In the genomic region with DNA sequence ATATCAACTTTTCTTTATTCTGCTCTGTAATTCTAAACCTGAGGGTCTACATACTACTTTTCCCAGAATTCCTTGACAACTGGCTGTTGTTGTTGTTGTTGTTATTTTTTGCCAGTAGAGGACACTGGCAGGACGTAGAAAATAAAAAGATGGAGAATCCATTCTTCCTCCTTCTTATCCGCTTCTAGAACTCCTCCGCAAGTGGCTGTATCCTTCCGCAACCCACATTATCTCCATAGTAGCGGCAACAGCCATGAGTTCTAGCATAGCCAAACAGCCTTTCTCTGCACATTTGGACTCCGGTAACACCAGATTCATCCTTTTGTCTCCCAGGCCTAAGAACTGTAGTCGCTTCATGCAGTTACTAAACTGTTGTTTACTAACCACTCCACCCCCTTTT, we compare ENCODE assay signal across 1 cellular context.
TF ChIP-seq lines count a peak whose summit lies in the region.

No MANE protein-coding gene starts in this region.

TF ChIP-seq in GM23338, 12 proteins besides CTCF, POLR2A, EP300 and RAD21 (continued from another document):
- TF ChIP-seq, protein P1, sequence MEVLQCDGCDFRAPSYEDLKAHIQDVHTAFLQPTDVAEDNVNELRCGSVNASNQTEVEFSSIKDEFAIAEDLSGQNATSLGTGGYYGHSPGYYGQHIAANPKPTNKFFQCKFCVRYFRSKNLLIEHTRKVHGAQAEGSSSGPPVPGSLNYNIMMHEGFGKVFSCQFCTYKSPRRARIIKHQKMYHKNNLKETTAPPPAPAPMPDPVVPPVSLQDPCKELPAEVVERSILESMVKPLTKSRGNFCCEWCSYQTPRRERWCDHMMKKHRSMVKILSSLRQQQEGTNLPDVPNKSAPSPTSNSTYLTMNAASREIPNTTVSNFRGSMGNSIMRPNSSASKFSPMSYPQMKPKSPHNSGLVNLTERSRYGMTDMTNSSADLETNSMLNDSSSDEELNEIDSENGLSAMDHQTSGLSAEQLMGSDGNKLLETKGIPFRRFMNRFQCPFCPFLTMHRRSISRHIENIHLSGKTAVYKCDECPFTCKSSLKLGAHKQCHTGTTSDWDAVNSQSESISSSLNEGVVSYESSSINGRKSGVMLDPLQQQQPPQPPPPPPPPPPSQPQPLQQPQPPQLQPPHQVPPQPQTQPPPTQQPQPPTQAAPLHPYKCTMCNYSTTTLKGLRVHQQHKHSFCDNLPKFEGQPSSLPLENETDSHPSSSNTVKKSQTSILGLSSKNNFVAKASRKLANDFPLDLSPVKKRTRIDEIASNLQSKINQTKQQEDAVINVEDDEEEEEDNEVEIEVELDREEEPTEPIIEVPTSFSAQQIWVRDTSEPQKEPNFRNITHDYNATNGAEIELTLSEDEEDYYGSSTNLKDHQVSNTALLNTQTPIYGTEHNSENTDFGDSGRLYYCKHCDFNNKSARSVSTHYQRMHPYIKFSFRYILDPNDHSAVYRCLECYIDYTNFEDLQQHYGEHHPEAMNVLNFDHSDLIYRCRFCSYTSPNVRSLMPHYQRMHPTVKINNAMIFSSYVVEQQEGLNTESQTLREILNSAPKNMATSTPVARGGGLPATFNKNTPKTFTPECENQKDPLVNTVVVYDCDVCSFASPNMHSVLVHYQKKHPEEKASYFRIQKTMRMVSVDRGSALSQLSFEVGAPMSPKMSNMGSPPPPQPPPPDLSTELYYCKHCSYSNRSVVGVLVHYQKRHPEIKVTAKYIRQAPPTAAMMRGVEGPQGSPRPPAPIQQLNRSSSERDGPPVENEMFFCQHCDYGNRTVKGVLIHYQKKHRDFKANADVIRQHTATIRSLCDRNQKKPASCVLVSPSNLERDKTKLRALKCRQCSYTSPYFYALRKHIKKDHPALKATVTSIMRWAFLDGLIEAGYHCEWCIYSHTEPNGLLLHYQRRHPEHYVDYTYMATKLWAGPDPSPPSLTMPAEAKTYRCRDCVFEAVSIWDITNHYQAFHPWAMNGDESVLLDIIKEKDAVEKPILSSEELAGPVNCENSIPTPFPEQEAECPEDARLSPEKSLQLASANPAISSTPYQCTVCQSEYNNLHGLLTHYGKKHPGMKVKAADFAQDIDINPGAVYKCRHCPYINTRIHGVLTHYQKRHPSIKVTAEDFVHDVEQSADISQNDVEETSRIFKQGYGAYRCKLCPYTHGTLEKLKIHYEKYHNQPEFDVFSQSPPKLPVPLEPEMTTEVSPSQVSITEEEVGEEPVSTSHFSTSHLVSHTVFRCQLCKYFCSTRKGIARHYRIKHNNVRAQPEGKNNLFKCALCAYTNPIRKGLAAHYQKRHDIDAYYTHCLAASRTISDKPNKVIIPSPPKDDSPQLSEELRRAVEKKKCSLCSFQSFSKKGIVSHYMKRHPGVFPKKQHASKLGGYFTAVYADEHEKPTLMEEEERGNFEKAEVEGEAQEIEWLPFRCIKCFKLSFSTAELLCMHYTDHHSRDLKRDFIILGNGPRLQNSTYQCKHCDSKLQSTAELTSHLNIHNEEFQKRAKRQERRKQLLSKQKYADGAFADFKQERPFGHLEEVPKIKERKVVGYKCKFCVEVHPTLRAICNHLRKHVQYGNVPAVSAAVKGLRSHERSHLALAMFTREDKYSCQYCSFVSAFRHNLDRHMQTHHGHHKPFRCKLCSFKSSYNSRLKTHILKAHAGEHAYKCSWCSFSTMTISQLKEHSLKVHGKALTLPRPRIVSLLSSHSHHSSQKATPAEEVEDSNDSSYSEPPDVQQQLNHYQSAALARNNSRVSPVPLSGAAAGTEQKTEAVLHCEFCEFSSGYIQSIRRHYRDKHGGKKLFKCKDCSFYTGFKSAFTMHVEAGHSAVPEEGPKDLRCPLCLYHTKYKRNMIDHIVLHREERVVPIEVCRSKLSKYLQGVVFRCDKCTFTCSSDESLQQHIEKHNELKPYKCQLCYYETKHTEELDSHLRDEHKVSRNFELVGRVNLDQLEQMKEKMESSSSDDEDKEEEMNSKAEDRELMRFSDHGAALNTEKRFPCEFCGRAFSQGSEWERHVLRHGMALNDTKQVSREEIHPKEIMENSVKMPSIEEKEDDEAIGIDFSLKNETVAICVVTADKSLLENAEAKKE (CRISPR knock-in tag; IDR thresholded peaks at IDR 0.05): no peak
- TF ChIP-seq, protein P2, sequence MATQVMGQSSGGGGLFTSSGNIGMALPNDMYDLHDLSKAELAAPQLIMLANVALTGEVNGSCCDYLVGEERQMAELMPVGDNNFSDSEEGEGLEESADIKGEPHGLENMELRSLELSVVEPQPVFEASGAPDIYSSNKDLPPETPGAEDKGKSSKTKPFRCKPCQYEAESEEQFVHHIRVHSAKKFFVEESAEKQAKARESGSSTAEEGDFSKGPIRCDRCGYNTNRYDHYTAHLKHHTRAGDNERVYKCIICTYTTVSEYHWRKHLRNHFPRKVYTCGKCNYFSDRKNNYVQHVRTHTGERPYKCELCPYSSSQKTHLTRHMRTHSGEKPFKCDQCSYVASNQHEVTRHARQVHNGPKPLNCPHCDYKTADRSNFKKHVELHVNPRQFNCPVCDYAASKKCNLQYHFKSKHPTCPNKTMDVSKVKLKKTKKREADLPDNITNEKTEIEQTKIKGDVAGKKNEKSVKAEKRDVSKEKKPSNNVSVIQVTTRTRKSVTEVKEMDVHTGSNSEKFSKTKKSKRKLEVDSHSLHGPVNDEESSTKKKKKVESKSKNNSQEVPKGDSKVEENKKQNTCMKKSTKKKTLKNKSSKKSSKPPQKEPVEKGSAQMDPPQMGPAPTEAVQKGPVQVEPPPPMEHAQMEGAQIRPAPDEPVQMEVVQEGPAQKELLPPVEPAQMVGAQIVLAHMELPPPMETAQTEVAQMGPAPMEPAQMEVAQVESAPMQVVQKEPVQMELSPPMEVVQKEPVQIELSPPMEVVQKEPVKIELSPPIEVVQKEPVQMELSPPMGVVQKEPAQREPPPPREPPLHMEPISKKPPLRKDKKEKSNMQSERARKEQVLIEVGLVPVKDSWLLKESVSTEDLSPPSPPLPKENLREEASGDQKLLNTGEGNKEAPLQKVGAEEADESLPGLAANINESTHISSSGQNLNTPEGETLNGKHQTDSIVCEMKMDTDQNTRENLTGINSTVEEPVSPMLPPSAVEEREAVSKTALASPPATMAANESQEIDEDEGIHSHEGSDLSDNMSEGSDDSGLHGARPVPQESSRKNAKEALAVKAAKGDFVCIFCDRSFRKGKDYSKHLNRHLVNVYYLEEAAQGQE (IDR thresholded peaks at IDR 0.05; ENCODE audit: unreplicated experiment): no peak
